Comparison of ENCODE assay signal across 19 cellular contexts in genomic region chr20:59749293-59749680, GRCh38.
DNase-seq lines count a peak whose midpoint lies in the region; ATAC-seq, FAIRE-seq and TF ChIP-seq lines count a peak whose summit lies in the region.
"Had no signal": no experiment of that assay in that cellular context is flagged by ENCODE, and none has a peak within 500 bp of the region (broad histone marks: within the 10 kb centered on the region; RNA-seq: fewer than 3 reads in every experiment).

No MANE protein-coding gene starts in this region.

- peaks cover 3% of the 10 kb centered on the region for H3K4me1 ChIP-seq in osteoblast (ENCODE audit: insufficient read depth, low read length)
- H3K4me1 ChIP-seq in GM23338 (ENCODE audit: insufficient read depth) = no peaks in the 10 kb centered on the region

- H4K20me1 ChIP-seq in osteoblast (ENCODE audit: insufficient read depth, low read length) (no peaks in the 10 kb centered on the region), GM23338 (replicated peaks; ENCODE audit: insufficient read depth) (no peaks in the 10 kb centered on the region)

- H3K4me3 ChIP-seq in osteoblast (ENCODE audit: insufficient read depth, low read length) (no peak overlapping the region), GM23338 (no peak overlapping the region)
- H3K4me3 ChIP-seq: skin epidermis had no signal

- TF ChIP-seq CTCF in osteoblast (IDR thresholded peaks at IDR 0.05; ENCODE audit: extremely low read depth, low read depth, low read length) (no peak), GM23338 (conservative IDR thresholded peaks at IDR 0.05; ENCODE audit: low read depth in 2 of 2) (no peak)

- H3K4me2 ChIP-seq in osteoblast (ENCODE audit: insufficient read depth, low read length) (no peak overlapping the region), GM23338 (no peak overlapping the region)

- peaks cover 2% of the 10 kb centered on the region; the same call in 1 of the 3 replicates for H3K4me1 Mint-ChIP-seq in GM23338

- no peaks in the 10 kb centered on the region for H3K9me3 ChIP-seq in osteoblast (ENCODE audit: low read depth, low read length)

- FAIRE-seq in H54 (lab: Jason Lieb, UNC) = no peak

- no peaks in the 10 kb centered on the region for H3K9me2 ChIP-seq in GM23338 (ENCODE audit: insufficient read depth)

- no peaks in the 10 kb centered on the region; the same call in 2 of the 3 replicates for H3K9me3 Mint-ChIP-seq in GM23338
- H3K9me3 Mint-ChIP-seq: activated CD4-positive, alpha-beta memory T cell treated with anti-CD3 and anti-CD28 coated beads for 36 hours; T-helper 2 cell treated with Interferon-gamma antibody and Interleukin-4, amounts not matched to agents 5 μg/mL and 100 μg/mL, for 36 hours had no signal

- no peak overlapping the region for H3K27ac Mint-ChIP-seq in GM23338
- H3K27ac Mint-ChIP-seq: activated CD4-positive, alpha-beta memory T cell treated with anti-CD3 and anti-CD28 coated beads for 36 hours; T-helper 2 cell treated with Interferon-gamma antibody and Interleukin-4, amounts not matched to agents 5 μg/mL and 100 μg/mL, for 36 hours had no signal

- DNase-seq in A172 (ENCODE audit: low spot score) = peak; percentile 39
- DNase-seq in H54 (ENCODE audit: insufficient read length, low spot score) = peak; percentile 23
- peak; percentile 58 for DNase-seq in dedifferentiated amniotic fluid mesenchymal stem cell (ENCODE audit: extremely low spot score)
- peak; percentile 87 for DNase-seq in osteoblast (ENCODE audit: insufficient read length, low spot score, missing footprints)
- DNase-seq in GM23338 (ENCODE audit: low spot score) = no peak
- no peak for DNase-seq in SIG-M5 treated with dmso at 0.1 percent for 504 hours (lab: John Stamatoyannopoulos, UW; ENCODE audit: unreplicated experiment)
- no peak for DNase-seq in NCI-H146 (lab: John Stamatoyannopoulos, UW)
- DNase-seq: activated CD4-positive, alpha-beta memory T cell treated with anti-CD3 and anti-CD28 coated beads for 36 hours; cerebellar nuclear complex; DMS53; H7; islet precursor cell; naive B cell; NCI-H1417; NCI-H524 treated with DMSO at 0.1 percent for 48 hours; RPMI8226 had no signal

- peaks cover 17% of the 10 kb centered on the region for H3K27me3 Mint-ChIP-seq in GM23338 (ENCODE audit: insufficient read depth, low read depth, poor library complexity)

- ATAC-seq in GM23338 = no peak
- ATAC-seq in HG02870 (IDR thresholded peaks at IDR 0.05; ENCODE audit: unreplicated experiment) = no peak

- H3K27me3 ChIP-seq in osteoblast (ENCODE audit: insufficient read depth, low read length) = peaks cover 4% of the 10 kb centered on the region
- peaks cover 16% of the 10 kb centered on the region; the same call in 1 of the 2 replicates for H3K27me3 ChIP-seq in GM23338 (ENCODE audit: insufficient read depth)

- H3K79me2 ChIP-seq in osteoblast (ENCODE audit: insufficient read depth, low read length) (no peaks in the 10 kb centered on the region), GM23338 (replicated peaks; ENCODE audit: insufficient read depth) (no peaks in the 10 kb centered on the region)

- H3K36me3 ChIP-seq in osteoblast (ENCODE audit: insufficient read depth, low read length) (no peaks in the 10 kb centered on the region), GM23338 (ENCODE audit: insufficient read depth) (no peaks in the 10 kb centered on the region)

- no peak overlapping the region for H3K27ac ChIP-seq in osteoblast (ENCODE audit: low read depth, low read length)
- H3K27ac ChIP-seq in GM23338 (ENCODE audit: low read depth) = no peak overlapping the region

- H2AFZ ChIP-seq in osteoblast (ENCODE audit: low read length) (no peak overlapping the region), GM23338 (no peak overlapping the region)

- H3K4me3 Mint-ChIP-seq in GM23338 = no peak overlapping the region
- H3K4me3 Mint-ChIP-seq: activated CD4-positive, alpha-beta memory T cell treated with anti-CD3 and anti-CD28 coated beads for 36 hours; naive B cell; T-helper 2 cell treated with Interferon-gamma antibody and Interleukin-4, amounts not matched to agents 5 μg/mL and 100 μg/mL, for 36 hours had no signal

- TF ChIP-seq POLR2A in H54 (IDR thresholded peaks at IDR 0.05; ENCODE audit: low read depth, low read length) = no peak

- no peaks in the 10 kb centered on the region for H3F3A ChIP-seq in GM23338 (replicated peaks; ENCODE audit: low read depth)

- H3K36me3 Mint-ChIP-seq in GM23338 (ENCODE audit: low read depth) = no peaks in the 10 kb centered on the region
- H3K36me3 Mint-ChIP-seq: activated CD4-positive, alpha-beta memory T cell treated with anti-CD3 and anti-CD28 coated beads for 36 hours; naive B cell had no signal

TF ChIP-seq in GM23338, 12 proteins besides CTCF, POLR2A, EP300 and RAD21:
- TF ChIP-seq CREB1 (CRISPR knock-in tag; IDR thresholded peaks at IDR 0.05; ENCODE audit: low read depth) (no peak), NANOG (IDR thresholded peaks at IDR 0.05; ENCODE audit: borderline replicate concordance) (no peak), ZNF331 (CRISPR knock-in tag; IDR thresholded peaks at IDR 0.05; ENCODE audit: low read depth) (no peak), ZNF462 (CRISPR knock-in tag; IDR thresholded peaks at IDR 0.05) (no peak), ZNF114 (CRISPR knock-in tag; IDR thresholded peaks at IDR 0.05) (no peak), EZH2phosphoT487 (IDR thresholded peaks at IDR 0.05; ENCODE audit: unreplicated experiment) (no peak), STAT1 (IDR thresholded peaks at IDR 0.05; ENCODE audit: unreplicated experiment) (no peak), EZH2 (IDR thresholded peaks at IDR 0.05; ENCODE audit: low read depth, unreplicated experiment) (no peak)
- TF ChIP-seq, protein P1, sequence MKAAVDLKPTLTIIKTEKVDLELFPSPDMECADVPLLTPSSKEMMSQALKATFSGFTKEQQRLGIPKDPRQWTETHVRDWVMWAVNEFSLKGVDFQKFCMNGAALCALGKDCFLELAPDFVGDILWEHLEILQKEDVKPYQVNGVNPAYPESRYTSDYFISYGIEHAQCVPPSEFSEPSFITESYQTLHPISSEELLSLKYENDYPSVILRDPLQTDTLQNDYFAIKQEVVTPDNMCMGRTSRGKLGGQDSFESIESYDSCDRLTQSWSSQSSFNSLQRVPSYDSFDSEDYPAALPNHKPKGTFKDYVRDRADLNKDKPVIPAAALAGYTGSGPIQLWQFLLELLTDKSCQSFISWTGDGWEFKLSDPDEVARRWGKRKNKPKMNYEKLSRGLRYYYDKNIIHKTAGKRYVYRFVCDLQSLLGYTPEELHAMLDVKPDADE (IDR thresholded peaks at IDR 0.05) = no peak
TF ChIP-seq in GM23338: peak in this region for 0.

Comparison
In these comparisons a context has a peak if more than half of its experiments do, and no peak if none do; other contexts are left out.
1. DNase-seq: peak in A172 (single experiment), H54 (single experiment), dedifferentiated amniotic fluid mesenchymal stem cell (single experiment) and osteoblast (single experiment); none in GM23338 (single experiment), SIG-M5 treated with dmso at 0.1 percent for 504 hours (single experiment) and NCI-H146 (single experiment).